8 cellular contexts compared by ENCODE assay signal in the genomic region with DNA sequence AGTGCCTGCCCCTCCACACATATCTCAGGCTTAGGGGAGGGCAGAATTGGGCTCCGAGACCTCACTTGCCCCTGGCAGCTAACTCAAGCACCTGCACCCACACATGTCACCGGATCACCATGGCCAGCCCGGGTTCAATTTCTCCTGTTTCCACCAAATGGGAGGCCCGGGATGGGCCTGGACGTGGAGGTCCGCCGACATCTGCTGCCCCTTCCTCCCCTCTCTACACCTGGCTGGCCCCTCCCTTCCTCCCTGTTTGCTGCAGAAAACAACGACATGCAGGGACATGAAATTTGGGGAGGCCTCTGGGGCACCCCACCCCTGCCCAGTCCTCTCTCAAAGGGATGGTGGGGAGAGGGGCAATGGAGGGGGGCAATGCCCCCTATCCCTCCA. TPM values are rescaled to one million over a fixed set of nuclear protein-coding genes. Genes with fewer than 3 reads are reported as not detected.
DNase-seq lines count a peak whose midpoint lies in the region; TF ChIP-seq lines count a peak whose summit lies in the region.

No MANE protein-coding gene starts in this region.

- no peaks in the 10 kb centered on the region for H3K4me1 ChIP-seq in SJCRH30

- no peak overlapping the region for H3K27ac ChIP-seq in SJCRH30

- H3K27ac Mint-ChIP-seq in progenitor cell of endocrine pancreas, result peak overlapping the region; percentile 77

- no peaks in the 10 kb centered on the region for H3K9me3 ChIP-seq in SJCRH30 (replicated peaks)

- peaks cover 4% of the 10 kb centered on the region for H3K36me3 Mint-ChIP-seq in progenitor cell of endocrine pancreas (ENCODE audit: insufficient read depth)

- H3K4me1 Mint-ChIP-seq in progenitor cell of endocrine pancreas (ENCODE audit: low read depth), result peaks cover 15% of the 10 kb centered on the region

- intact Hi-C loops in posterior cingulate gyrus (cut with DNase I), result no loop called here

- no peak for DNase-seq in GM12864 (ENCODE audit: low read depth)
- no peak for DNase-seq in SJCRH30
- no peak for DNase-seq in fibroblast of mammary gland (ENCODE audit: low read depth)
- no peak for DNase-seq in progenitor cell of endocrine pancreas (ENCODE audit: low spot score, unreplicated experiment)
- DNase-seq in AG08396 (ENCODE audit: low spot score), result no peak
- no peak for DNase-seq in posterior cingulate gyrus
- no peak for DNase-seq in epidermal melanocyte (ENCODE audit: insufficient read length, low spot score)
- no peak for DNase-seq in hypothalamus (lab: John Stamatoyannopoulos, UW)

- H3K36me3 ChIP-seq in SJCRH30, result peaks cover 6% of the 10 kb centered on the region; the same call in 1 of the 2 replicates

- peak overlapping the region; percentile 93 for H3K4me3 Mint-ChIP-seq in progenitor cell of endocrine pancreas (ENCODE audit: low read depth)

- H3K27me3 Mint-ChIP-seq in progenitor cell of endocrine pancreas, result no peaks in the 10 kb centered on the region

- no peaks in the 10 kb centered on the region for H3K9me3 Mint-ChIP-seq in progenitor cell of endocrine pancreas (ENCODE audit: low read depth)

- no peaks in the 10 kb centered on the region for H3K27me3 ChIP-seq in SJCRH30

- peak overlapping the region; percentile 72 for H3K4me3 ChIP-seq in GM12864 (ENCODE audit: low read depth, low read length)
- peak overlapping the region; percentile 88 for H3K4me3 ChIP-seq in SJCRH30
- peak overlapping the region; percentile 80 for H3K4me3 ChIP-seq in fibroblast of mammary gland (ENCODE audit: control insufficient read depth, low read depth, low read length)

- no peak for TF ChIP-seq CTCF in GM12864 (IDR thresholded peaks at IDR 0.05; ENCODE audit: low read depth, low read length, missing control alignments)
- TF ChIP-seq CTCF in fibroblast of mammary gland (conservative IDR thresholded peaks at IDR 0.05; ENCODE audit: control insufficient read depth, insufficient read depth, low read depth, low read length), result no peak
- TF ChIP-seq CTCF in progenitor cell of endocrine pancreas (IDR thresholded peaks at IDR 0.05; ENCODE audit: unreplicated experiment), result no peak

RNA-seq across cellular contexts. Expression of gene PRKD2, which starts 1.3 kb away (rescaled TPM):
- 7.7 and 7.8 TPM in 2 replicates for total RNA-seq in SJCRH30 (2014; rRNA removed; shearing (Covaris generic))
- 69.3 and 74.9 TPM in 2 replicates for total RNA-seq in progenitor cell of endocrine pancreas

RNA-seq across cellular contexts. Expression of gene FKRP, which starts 30.2 kb away (rescaled TPM):
- 15.6 and 17.8 TPM in 2 replicates for total RNA-seq in SJCRH30 (2014; rRNA removed; shearing (Covaris generic))
- 42.9 and 44.1 TPM in 2 replicates for total RNA-seq in progenitor cell of endocrine pancreas

RNA-seq across cellular contexts. Expression of gene STRN4, which starts 30.6 kb away (rescaled TPM):
- total RNA-seq in SJCRH30 (2014; rRNA removed; shearing (Covaris generic)), result 75.3 and 80.6 TPM in 2 replicates
- 115 and 117 TPM in 2 replicates for total RNA-seq in progenitor cell of endocrine pancreas

RNA-seq across cellular contexts. Expression of gene DACT3, which starts 54.6 kb away (rescaled TPM):
- 2.6 and 2.7 TPM in 2 replicates for total RNA-seq in SJCRH30 (2014; rRNA removed; shearing (Covaris generic))
- 2.6 and 3.1 TPM in 2 replicates for total RNA-seq in progenitor cell of endocrine pancreas
